In the genomic region with DNA sequence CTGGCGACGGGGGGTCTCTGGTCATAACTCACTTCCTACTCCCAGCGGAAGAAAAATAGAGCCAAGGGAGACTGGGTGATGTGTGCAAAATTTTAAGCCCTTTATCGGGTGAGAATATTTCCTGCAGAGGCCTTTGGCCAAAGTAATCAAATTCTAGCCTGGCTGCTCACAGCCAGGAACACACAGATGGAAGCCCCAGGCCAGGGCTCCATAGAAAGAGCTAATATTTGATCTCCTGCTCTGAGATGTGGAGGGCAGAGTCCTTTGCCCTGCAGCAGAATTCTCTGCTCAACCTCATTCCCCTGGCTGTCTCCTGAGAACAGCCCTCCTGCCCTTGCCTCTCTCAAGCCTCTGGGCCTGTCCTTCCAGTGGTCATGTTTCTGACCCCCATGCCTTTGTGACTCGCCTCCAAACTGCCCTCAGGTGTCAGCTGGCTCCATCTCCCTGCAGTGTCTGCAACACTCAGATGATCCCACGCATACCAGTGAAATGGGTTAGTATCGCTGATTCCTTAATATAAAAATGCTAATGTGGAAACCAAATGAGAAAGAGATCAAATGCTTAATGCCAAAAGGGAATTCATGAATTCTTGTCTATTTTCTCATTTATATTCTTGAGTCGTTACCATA, we compare ENCODE assay signal across 21 cellular contexts. TPM values are rescaled to one million over a fixed set of nuclear protein-coding genes. Genes with fewer than 3 reads are reported as not detected.
A peak's percentile ranks its signal among the peaks of the same experiment; 100 is the strongest.
DNase-seq lines count a peak whose midpoint lies in the region; ATAC-seq and TF ChIP-seq lines count a peak whose summit lies in the region.
"Had no signal": no experiment of that assay in that cellular context is flagged by ENCODE, and none has a peak within 500 bp of the region (broad histone marks: within the 10 kb centered on the region; RNA-seq: fewer than 3 reads in every experiment).

No MANE protein-coding gene starts in this region.

- H3K4me1 ChIP-seq in right atrium auricular region, result peaks cover 0 to 13% of the 10 kb centered on the region in 2 donors
- H3K4me1 ChIP-seq in thoracic aorta (ENCODE audit: control insufficient read depth in 1 of 2, low read depth in 2 of 2), result peaks cover 9 to 39% of the 10 kb centered on the region in 2 donors
- H3K4me1 ChIP-seq: breast epithelium had no signal

- peaks cover 0 to 19% of the 10 kb centered on the region in 2 donors for H3K9me3 ChIP-seq in right atrium auricular region
- no peaks in the 10 kb centered on the region for H3K9me3 ChIP-seq in thoracic aorta

- ATAC-seq in left cardiac atrium (peak; percentile 50 to 62), thoracic aorta (ENCODE audit: insufficient number of reproducible peaks, low FRiP score, low read depth) (peak; percentile 32), GM18909 (IDR thresholded peaks at IDR 0.05; ENCODE audit: poor library complexity, unreplicated experiment) (no peak), HG03108 (IDR thresholded peaks at IDR 0.05; ENCODE audit: unreplicated experiment) (no peak)
- ATAC-seq: activated CD4-positive, alpha-beta T cell treated with anti-CD3 and anti-CD28 coated beads for 36 hours; GM23338 had no signal

- intact Hi-C loops in left cardiac atrium (cut with DNase I), result no loop called here

- no peaks in the 10 kb centered on the region for H3K27me3 ChIP-seq in right atrium auricular region
- no peaks in the 10 kb centered on the region for H3K27me3 ChIP-seq in brain microvascular endothelial cell (replicated peaks)
- H3K27me3 ChIP-seq in thoracic aorta (replicated peaks; ENCODE audit: insufficient read depth), result no peaks in the 10 kb centered on the region
- H3K27me3 ChIP-seq: breast epithelium, neural progenitor cell, sigmoid colon had no signal

- H3K36me3 ChIP-seq in right atrium auricular region (no peaks in the 10 kb centered on the region), brain microvascular endothelial cell (replicated peaks) (no peaks in the 10 kb centered on the region), thoracic aorta (no peaks in the 10 kb centered on the region)
- H3K36me3 ChIP-seq: breast epithelium, neural progenitor cell, sigmoid colon had no signal

- H3K4me3 ChIP-seq in right atrium auricular region (no peak overlapping the region), brain microvascular endothelial cell (ENCODE audit: low read depth, low read length) (no peak overlapping the region), thoracic aorta (no peak overlapping the region)
- H3K4me3 ChIP-seq: breast epithelium, GM23338, neural progenitor cell, sigmoid colon had no signal

- DNase-seq in left cardiac atrium (no peak), right atrium auricular region (ENCODE audit: low spot score) (no peak), brain microvascular endothelial cell (peak; percentile 78), kidney tubule cell (ENCODE audit: low spot score) (peak; percentile 2), thoracic aorta (ENCODE audit: low spot score) (no peak), GM20000 (ENCODE audit: low spot score) (no peak)
- DNase-seq: activated CD4-positive, alpha-beta T cell treated with anti-CD3 and anti-CD28 coated beads for 36 hours; activated naive CD4-positive, alpha-beta T cell; CD8-positive, alpha-beta memory T cell; foreskin fibroblast; GDM1; KBM-7; NCI-H1092; NK-92 treated with Interleukin-12 subunit alpha and Interleukin-12 subunit beta, amount 100 ng/mL, for 24 hours; sigmoid colon; stimulated activated CD4-positive, alpha-beta T cell treated with anti-CD3 and anti-CD28 coated beads, Interleukin-2, amount 100 ng/mL, for 24 hours had no signal

- no peak for TF ChIP-seq CTCF in right atrium auricular region (IDR thresholded peaks at IDR 0.05)
- no peak for TF ChIP-seq CTCF in brain microvascular endothelial cell (IDR thresholded peaks at IDR 0.05; ENCODE audit: low read depth, low read length, missing control alignments)
- TF ChIP-seq CTCF in thoracic aorta (IDR thresholded peaks at IDR 0.05), result no peak
- TF ChIP-seq CTCF in GM20000 (IDR thresholded peaks at IDR 0.05; ENCODE audit: extremely low read depth, missing control alignments), result no peak

- in situ Hi-C loops in brain microvascular endothelial cell (cut with HindIII; ENCODE audit: low pct_ligation_motif_present, low sequenced_read_pairs), result no loop called here

- H3K27ac ChIP-seq in right atrium auricular region, result no peak overlapping the region
- peak overlapping the region; percentile 56 for H3K27ac ChIP-seq in brain microvascular endothelial cell
- no peak overlapping the region for H3K27ac ChIP-seq in thoracic aorta
- H3K27ac ChIP-seq: breast epithelium, neural progenitor cell, sigmoid colon had no signal

RNA-seq across cellular contexts. Expression of gene FRMD4A, which starts 34.5 kb away (rescaled TPM):
- total RNA-seq in left cardiac atrium (10 to 100 TPM; 39.0 to 44.2 TPM), right atrium auricular region (10 to 100 TPM; 15.9 to 22.9 TPM), thoracic aorta (10 to 100 TPM; 55.9 to 81.0 TPM)

Comparison
In these comparisons a context has a peak if more than half of its experiments do, and no peak if none do; other contexts are left out.
1. ATAC-seq: peak in left cardiac atrium (2 of 2) and thoracic aorta (single experiment); none in GM18909 (single experiment) and HG03108 (single experiment).
2. DNase-seq: peak in brain microvascular endothelial cell (single experiment) and kidney tubule cell (single experiment); none in left cardiac atrium (single experiment), right atrium auricular region (single experiment), thoracic aorta (single experiment) and GM20000 (single experiment).